Comparison of ENCODE assay signal across 2 cellular contexts in genomic region chr19:13967206-13967605, GRCh38. TPM values are rescaled to one million over a fixed set of nuclear protein-coding genes. Genes with fewer than 3 reads are reported as not detected.
"Had no signal": no experiment of that assay in that cellular context is flagged by ENCODE, and none has a peak within 500 bp of the region (broad histone marks: within the 10 kb centered on the region; RNA-seq: fewer than 3 reads in every experiment).

No MANE protein-coding gene starts in this region.

RNA-seq across cellular contexts. Expression of gene PODNL1, which starts 29.0 kb away (rescaled TPM):
- total RNA-seq: stomach, temporal lobe had no signal
